ENCODE assay signal across 23 cellular contexts in genomic region chr9:78005231-78006002, GRCh38.
"Had no signal": no experiment of that assay in that cellular context is flagged by ENCODE, and none has a peak within 500 bp of the region (broad histone marks: within the 10 kb centered on the region; RNA-seq: fewer than 3 reads in every experiment).

No MANE protein-coding gene starts in this region.

- H3K27me3 ChIP-seq: esophagus squamous epithelium, gastroesophageal sphincter, heart left ventricle, pancreas, right atrium auricular region, thyroid gland had no signal

- H3K9me3 Mint-ChIP-seq: activated CD4-positive, alpha-beta T cell treated with anti-CD3 and anti-CD28 coated beads, Interleukin-2, amount 10 ng/mL, durations not matched to agents 7 days and 5 days; activated naive CD4-positive, alpha-beta T cell treated with anti-CD3 and anti-CD28 coated beads, Interleukin-2, amount 50 U/mL, for 24 hours; mesothelial cell of epicardium; naive thymus-derived CD8-positive, alpha-beta T cell; T-cell; T-helper 2 cell treated with Interferon-gamma antibody and Interleukin-4, amounts not matched to agents 5 μg/mL and 100 μg/mL, for 36 hours had no signal

- H3K36me3 Mint-ChIP-seq: mesothelial cell of epicardium; naive thymus-derived CD8-positive, alpha-beta T cell had no signal

- ATAC-seq: activated CD8-positive, alpha-beta T cell treated with anti-CD3 and anti-CD28 coated beads, Interleukin-2, amount 10 ng/mL, durations not matched to agents 7 days and 5 days; gastroesophageal sphincter; heart left ventricle; naive thymus-derived CD8-positive, alpha-beta T cell; stimulated activated naive CD8-positive, alpha-beta T cell treated with anti-CD3 and anti-CD28 coated beads, Interleukin-15, Interleukin-2, amounts not matched to agents 100 U/mL and 50 U/mL, for 24 hours; T-cell had no signal

- H3K27me3 Mint-ChIP-seq: activated CD4-positive, alpha-beta T cell treated with anti-CD3 and anti-CD28 coated beads, Interleukin-2, amount 10 ng/mL, durations not matched to agents 7 days and 5 days; activated naive CD4-positive, alpha-beta T cell treated with anti-CD3 and anti-CD28 coated beads, Interleukin-2, amount 50 U/mL, for 24 hours; naive thymus-derived CD8-positive, alpha-beta T cell; T-cell had no signal

- H3K4me3 ChIP-seq: coronary artery, esophagus squamous epithelium, gastroesophageal sphincter, heart left ventricle, pancreas, psoas muscle, right atrium auricular region, thyroid gland had no signal

- H3K27ac Mint-ChIP-seq: activated CD4-positive, alpha-beta T cell treated with anti-CD3 and anti-CD28 coated beads, Interleukin-2, amount 10 ng/mL, durations not matched to agents 7 days and 5 days; activated CD8-positive, alpha-beta T cell treated with anti-CD3 and anti-CD28 coated beads, Interleukin-2, amount 10 ng/mL, durations not matched to agents 7 days and 5 days; activated naive CD4-positive, alpha-beta T cell treated with anti-CD3 and anti-CD28 coated beads, Interleukin-2, amount 50 U/mL, for 24 hours; mesothelial cell of epicardium; T-cell had no signal

- H3K9me3 ChIP-seq: esophagus squamous epithelium, gastroesophageal sphincter, heart left ventricle, pancreas, psoas muscle, right atrium auricular region, thyroid gland had no signal

- H3K4me3 Mint-ChIP-seq: activated CD4-positive, alpha-beta T cell treated with anti-CD3 and anti-CD28 coated beads, Interleukin-2, amount 10 ng/mL, durations not matched to agents 7 days and 5 days; activated CD8-positive, alpha-beta T cell treated with anti-CD3 and anti-CD28 coated beads, Interleukin-2, amount 10 ng/mL, durations not matched to agents 7 days and 5 days; activated naive CD4-positive, alpha-beta T cell treated with anti-CD3 and anti-CD28 coated beads, Interleukin-2, amount 50 U/mL, for 24 hours; mesothelial cell of epicardium; naive thymus-derived CD8-positive, alpha-beta T cell; T-cell; T-helper 2 cell treated with Interferon-gamma antibody and Interleukin-4, amounts not matched to agents 5 μg/mL and 100 μg/mL, for 36 hours had no signal

- DNase-seq: activated CD4-positive, alpha-beta T cell treated with anti-CD3 and anti-CD28 coated beads, Interleukin-2, amount 10 ng/mL, durations not matched to agents 7 days and 5 days; activated CD4-positive, CD25-positive, alpha-beta regulatory T cell treated with anti-CD3 and anti-CD28 coated beads, Interleukin-2, amount 50 U/mL, for 72 hours; activated CD8-positive, alpha-beta T cell treated with anti-CD3 and anti-CD28 coated beads, Interleukin-2, amount 10 ng/mL, durations not matched to agents 7 days and 5 days; activated gamma-delta T cell treated with Interleukin-2 at 50 U/mL for 16 hours; aorta; esophagus squamous epithelium; heart left ventricle; naive thymus-derived CD8-positive, alpha-beta T cell; pancreas; psoas muscle; stimulated activated CD4-positive, alpha-beta T cell treated with anti-CD3 and anti-CD28 coated beads, Interleukin-12 subunit alpha, Interleukin-12 subunit beta, amount 100 ng/mL, for 4 hours; stimulated activated CD4-positive, alpha-beta T cell treated with anti-CD3 and anti-CD28 coated beads, Interleukin-4, amount 100 ng/mL, for 4 hours; stimulated activated naive CD8-positive, alpha-beta T cell treated with anti-CD3 and anti-CD28 coated beads, Interleukin-15, Interleukin-2, amounts not matched to agents 100 U/mL and 50 U/mL, for 24 hours; substantia nigra; T-cell; thyroid gland; WERI-Rb-1 had no signal

- H3K36me3 ChIP-seq: esophagus squamous epithelium, gastroesophageal sphincter, heart left ventricle, pancreas, right atrium auricular region, thyroid gland, WERI-Rb-1 had no signal

- H3K27ac ChIP-seq: coronary artery, esophagus squamous epithelium, heart left ventricle, psoas muscle, right atrium auricular region, thyroid gland, WERI-Rb-1 had no signal
